In genomic region chr1:36174716-36175115, GRCh38 we compare ENCODE assay signal across 13 cellular contexts. TPM values are rescaled to one million over a fixed set of nuclear protein-coding genes. Genes with fewer than 3 reads are reported as not detected.
A peak's percentile ranks its signal among the peaks of the same experiment; 100 is the strongest.
DNase-seq lines count a peak whose midpoint lies in the region; ATAC-seq and TF ChIP-seq lines count a peak whose summit lies in the region.
"Had no signal": no experiment of that assay in that cellular context is flagged by ENCODE, and none has a peak within 500 bp of the region (broad histone marks: within the 10 kb centered on the region; RNA-seq: fewer than 3 reads in every experiment).

No MANE protein-coding gene starts in this region.

- WGBS in neuronal stem cell (ENCODE audit: extremely low coverage in 2 of 2, insufficient read length in 2 of 2, insufficient replicate concordance in 1 of 2), 2 donors, result no CpG with 5 or more reads among the region's 11 CpGs

- no peak overlapping the region for H3K18ac ChIP-seq in neuronal stem cell (ENCODE audit: low read length)

- no peaks in the 10 kb centered on the region for H3K27me3 Mint-ChIP-seq in central memory CD8-positive, alpha-beta T cell
- H3K27me3 Mint-ChIP-seq: activated T-helper 17 cell treated with anti-CD3 and anti-CD28 coated beads, Interleukin-2, amount 50 U/mL, for 72 hours had no signal

- H3K9ac ChIP-seq in neuronal stem cell (ENCODE audit: low read depth, low read length, poor library complexity), result peak overlapping the region; percentile 17

- TF ChIP-seq CTCF in 22Rv1 (IDR thresholded peaks at IDR 0.05), result no peak
- TF ChIP-seq CTCF in GM10248 (IDR thresholded peaks at IDR 0.05; ENCODE audit: control extremely low read depth, extremely low read depth, low read depth, missing control alignments), result no peak

- no peak overlapping the region for H3K4ac ChIP-seq in neuronal stem cell (ENCODE audit: low read length)

- peak overlapping the region; percentile 5 for H3K23ac ChIP-seq in neuronal stem cell (ENCODE audit: low read depth, low read length, poor library complexity)

- H3K36me3 ChIP-seq in neuronal stem cell (replicated peaks in 1 of 2; ENCODE audit: control insufficient read depth in 2 of 2, insufficient read depth in 2 of 2, low read length in 2 of 2), result peaks cover 58 to 98% of the 10 kb centered on the region in 2 donors

- peaks cover 19% of the 10 kb centered on the region for H3K4me1 Mint-ChIP-seq in central memory CD8-positive, alpha-beta T cell
- H3K4me1 Mint-ChIP-seq: activated T-helper 17 cell treated with anti-CD3 and anti-CD28 coated beads, Interleukin-2, amount 50 U/mL, for 72 hours had no signal

- H3K9me3 Mint-ChIP-seq in central memory CD8-positive, alpha-beta T cell, result no peaks in the 10 kb centered on the region
- H3K9me3 Mint-ChIP-seq: activated T-helper 17 cell treated with anti-CD3 and anti-CD28 coated beads, Interleukin-2, amount 50 U/mL, for 72 hours had no signal

- peaks cover 16% of the 10 kb centered on the region for H3K79me1 ChIP-seq in neuronal stem cell (ENCODE audit: low read depth, low read length)

- peak overlapping the region; percentile 14 for H3K4me2 ChIP-seq in neuronal stem cell (ENCODE audit: insufficient read depth, low read length, poor library complexity, severe bottlenecking)

- no peak overlapping the region for H3K4me3 Mint-ChIP-seq in central memory CD8-positive, alpha-beta T cell
- H3K4me3 Mint-ChIP-seq: activated T-helper 17 cell treated with anti-CD3 and anti-CD28 coated beads, Interleukin-2, amount 50 U/mL, for 72 hours had no signal

- 0 out of 2 replicates have a peak overlapping the region, but pooled peaks have one; percentile 3 for H3K27ac ChIP-seq in 22Rv1
- H3K27ac ChIP-seq in neuronal stem cell (replicated peaks; ENCODE audit: low read length), result no peak overlapping the region
- H3K27ac ChIP-seq: VCaP had no signal

- H3K27ac Mint-ChIP-seq in central memory CD8-positive, alpha-beta T cell (ENCODE audit: low read depth), result peak overlapping the region; percentile 38

- no peak overlapping the region for H2BK15ac ChIP-seq in neuronal stem cell (ENCODE audit: low read length)

- H2AK5ac ChIP-seq in neuronal stem cell (ENCODE audit: low read depth, low read length), result no peak overlapping the region

- POLR2A ChIA-PET in GM10248 (lab: Yijun Ruan, JAX), result no interaction called here

- no peak overlapping the region for H4K8ac ChIP-seq in neuronal stem cell (ENCODE audit: low read depth, low read length)

- H2BK12ac ChIP-seq in neuronal stem cell (ENCODE audit: low read length), result no peak overlapping the region

- H4K91ac ChIP-seq in neuronal stem cell (ENCODE audit: low read depth, low read length, poor library complexity), result no peak overlapping the region

- CTCF ChIA-PET in GM10248 (lab: Yijun Ruan, JAX), result interaction anchor here (1.2 to 1.4 kb wide), 2 partner anchors 13 kb away, joined by 5 to 7 read pairs; no protein-coding TSS in a partner anchor

- H3K9me3 ChIP-seq in neuronal stem cell (replicated peaks in 1 of 2; ENCODE audit: control insufficient read depth in 2 of 2, insufficient read depth in 1 of 2, low read depth in 1 of 2, low read length in 2 of 2), result peaks cover 0 to 2% of the 10 kb centered on the region in 2 donors
- H3K9me3 ChIP-seq: spleen had no signal

- no peak for ATAC-seq in central memory CD8-positive, alpha-beta T cell (replicated peaks; ENCODE audit: extremely low read depth, poor library complexity, severe bottlenecking)

- DNase-seq in NCI-H1105 (lab: John Stamatoyannopoulos, UW) (peak; percentile 63), neuronal stem cell (ENCODE audit: low spot score) (no peak), GM10248 (ENCODE audit: extremely low spot score) (no peak), HT-29 (ENCODE audit: low spot score) (no peak), GM19238 (ENCODE audit: insufficient read length, low spot score) (no peak), dedifferentiated amniotic fluid mesenchymal stem cell (ENCODE audit: extremely low spot score) (no peak)
- DNase-seq in central memory CD8-positive, alpha-beta T cell (ENCODE audit: low spot score in 2 of 2), result no peak
- DNase-seq: AML-193, GF-D8, spleen had no signal

- no peak overlapping the region for H3K4me3 ChIP-seq in neuronal stem cell (ENCODE audit: low read length in 2 of 2)
- H3K4me3 ChIP-seq: spleen had no signal

- H3K14ac ChIP-seq in neuronal stem cell (ENCODE audit: low read length), result no peak overlapping the region

- no peak overlapping the region for H2BK120ac ChIP-seq in neuronal stem cell (ENCODE audit: low read depth, low read length)

- H3K36me3 Mint-ChIP-seq in central memory CD8-positive, alpha-beta T cell (ENCODE audit: insufficient read depth), result peaks cover 65% of the 10 kb centered on the region

- H3K27me3 ChIP-seq in neuronal stem cell (ENCODE audit: control insufficient read depth in 3 of 3, insufficient read depth in 3 of 3, low read depth in 1 of 3, low read length in 3 of 3), result no peaks in the 10 kb centered on the region
- H3K27me3 ChIP-seq: spleen had no signal

- H2BK5ac ChIP-seq in neuronal stem cell (ENCODE audit: low read length), result no peak overlapping the region

- peaks cover 0 to 20% of the 10 kb centered on the region in 2 donors for H3K4me1 ChIP-seq in neuronal stem cell (ENCODE audit: control insufficient read depth in 2 of 2, insufficient read depth in 1 of 2, low read depth in 1 of 2, low read length in 2 of 2)

- no peak overlapping the region for H2AFZ ChIP-seq in neuronal stem cell (ENCODE audit: low read length)

RNA-seq across cellular contexts. Expression of gene MAP7D1, which starts 18.8 kb away (rescaled TPM):
- 101 TPM for polyA plus RNA-seq in neuronal stem cell (2013, experiment 1 of 2)
- polyA plus RNA-seq in neuronal stem cell (2013, experiment 2 of 2), result 97.7 TPM
- 76.6 and 81.5 TPM in 2 replicates for total RNA-seq in HT-29 (2014; rRNA removed; shearing (Covaris generic))

RNA-seq across cellular contexts. Expression of gene TRAPPC3, which starts 25.4 kb away (rescaled TPM):
- polyA plus RNA-seq in neuronal stem cell (2013, experiment 1 of 2), result 49.3 TPM
- 51.1 TPM for polyA plus RNA-seq in neuronal stem cell (2013, experiment 2 of 2)
- total RNA-seq in HT-29 (2014; rRNA removed; shearing (Covaris generic)), result 65.8 and 80.9 TPM in 2 replicates

RNA-seq across cellular contexts. Expression of gene THRAP3, which starts 49.5 kb away (rescaled TPM):
- polyA plus RNA-seq in neuronal stem cell (2013, experiment 1 of 2), result 78.9 TPM
- polyA plus RNA-seq in neuronal stem cell (2013, experiment 2 of 2), result 76.8 TPM
- 46.6 and 64.4 TPM in 2 replicates for total RNA-seq in HT-29 (2014; rRNA removed; shearing (Covaris generic))

RNA-seq across cellular contexts. Expression of gene COL8A2, which starts 49.7 kb away (rescaled TPM):
- polyA plus RNA-seq in neuronal stem cell (2013, experiment 1 of 2), result 0.01 TPM
- 0.01 TPM for polyA plus RNA-seq in neuronal stem cell (2013, experiment 2 of 2)
- not detected in 2 replicates for total RNA-seq in HT-29 (2014; rRNA removed; shearing (Covaris generic))
